7 cellular contexts compared by ENCODE assay signal in genomic region chr2:75403991-75404428, GRCh38.
A peak's percentile ranks its signal among the peaks of the same experiment; 100 is the strongest.
DNase-seq lines count a peak whose midpoint lies in the region; ATAC-seq and TF ChIP-seq lines count a peak whose summit lies in the region.

No MANE protein-coding gene starts in this region.

- ATAC-seq in GM21737 (IDR thresholded peaks at IDR 0.05; ENCODE audit: unreplicated experiment), result peak; percentile 89

- H3K4me3 ChIP-seq in SJCRH30 (no peak overlapping the region), epithelial cell of proximal tubule (ENCODE audit: low read depth, low read length) (no peak overlapping the region)

- H3K27me3 ChIP-seq in SJCRH30, result no peaks in the 10 kb centered on the region; the same call in none of the 2 replicates

- H3K4me3 Mint-ChIP-seq in nephron, result no peak overlapping the region

- H3K9me3 Mint-ChIP-seq in nephron, result no peaks in the 10 kb centered on the region

- no peak overlapping the region for H3K27ac ChIP-seq in SJCRH30

- H3K27me3 Mint-ChIP-seq in nephron (ENCODE audit: low read depth), result no peaks in the 10 kb centered on the region

- DNase-seq in GM03348 (ENCODE audit: low spot score), result peak; percentile 62
- DNase-seq in Kasumi-1 (lab: John Stamatoyannopoulos, UW), result peak; percentile 65 to 76
- DNase-seq in SJCRH30, result peak; percentile 7 to 78
- no peak for DNase-seq in epithelial cell of proximal tubule (ENCODE audit: low read depth)
- no peak for DNase-seq in stimulated activated CD4-positive, alpha-beta T cell treated with anti-CD3 and anti-CD28 coated beads, Interleukin-4, amount 100 ng/mL, for 4 hours

- no peaks in the 10 kb centered on the region for H3K36me3 Mint-ChIP-seq in nephron (ENCODE audit: low read depth)

- no peaks in the 10 kb centered on the region for H3K4me1 ChIP-seq in SJCRH30

- H3K27ac Mint-ChIP-seq in nephron, result no peak overlapping the region

- no peaks in the 10 kb centered on the region for H3K36me3 ChIP-seq in SJCRH30

- TF ChIP-seq CTCF in epithelial cell of proximal tubule (conservative IDR thresholded peaks at IDR 0.05; ENCODE audit: low read depth, low read length), result peak; percentile 87
- peak; percentile 64 to 84 (median 78) for TF ChIP-seq CTCF in nephron (IDR thresholded peaks at IDR 0.05; ENCODE audit: unreplicated experiment in 3 of 3)

- peaks cover 32% of the 10 kb centered on the region for H3K4me1 Mint-ChIP-seq in nephron

- no peaks in the 10 kb centered on the region for H3K9me3 ChIP-seq in SJCRH30 (replicated peaks)

Comparison
In these comparisons a context has a peak if more than half of its experiments do, and no peak if none do; other contexts are left out.
1. DNase-seq: peak in GM03348 (single experiment), Kasumi-1 (2 of 2) and SJCRH30 (2 of 2); none in epithelial cell of proximal tubule (single experiment) and stimulated activated CD4-positive, alpha-beta T cell treated with anti-CD3 and anti-CD28 coated beads, Interleukin-4, amount 100 ng/mL, for 4 hours (0 of 2).